Comparison of ENCODE assay signal across 9 cellular contexts in the genomic region with DNA sequence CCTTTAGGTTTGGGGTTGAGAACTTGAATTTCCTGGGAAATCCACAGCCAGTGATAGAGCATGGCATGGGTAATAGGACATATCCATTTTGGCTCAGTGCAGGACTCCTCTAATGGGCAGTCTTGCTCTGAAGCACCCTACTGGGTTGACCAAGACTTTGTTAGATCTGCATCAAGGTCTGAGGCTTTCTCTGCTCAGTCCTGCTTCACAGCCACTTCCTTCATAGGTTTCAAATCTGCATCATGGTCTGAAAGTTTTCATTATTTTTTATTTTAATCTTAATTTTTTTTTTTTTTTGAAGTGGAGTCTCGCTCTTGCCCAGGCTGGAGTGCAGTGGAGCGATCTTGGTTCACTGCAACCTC.
DNase-seq lines count a peak whose midpoint lies in the region; ATAC-seq lines count a peak whose summit lies in the region.
"Had no signal": no experiment of that assay in that cellular context is flagged by ENCODE, and none has a peak within 500 bp of the region (broad histone marks: within the 10 kb centered on the region; RNA-seq: fewer than 3 reads in every experiment).

No MANE protein-coding gene starts in this region.

- H3K27ac Mint-ChIP-seq in effector memory CD8-positive, alpha-beta T cell, result peak overlapping the region; percentile 65 to 93

- H3K9me3 Mint-ChIP-seq in effector memory CD8-positive, alpha-beta T cell, result no peaks in the 10 kb centered on the region

- no peaks in the 10 kb centered on the region for H3K27me3 Mint-ChIP-seq in effector memory CD8-positive, alpha-beta T cell

- peak; percentile 44 for ATAC-seq in GM18907 (IDR thresholded peaks at IDR 0.05; ENCODE audit: unreplicated experiment)
- peak; percentile 31 for ATAC-seq in GM21526 (IDR thresholded peaks at IDR 0.05; ENCODE audit: low FRiP score, unreplicated experiment)
- peak; percentile 53 for ATAC-seq in HG03175 (IDR thresholded peaks at IDR 0.05; ENCODE audit: unreplicated experiment)
- ATAC-seq in effector memory CD8-positive, alpha-beta T cell (replicated peaks), result no peak

- H3K4me1 Mint-ChIP-seq in effector memory CD8-positive, alpha-beta T cell (ENCODE audit: low read depth in 2 of 2), result peaks cover 35 to 57% of the 10 kb centered on the region in 2 donors

- peak overlapping the region; percentile 68 to 78 for H3K4me3 Mint-ChIP-seq in effector memory CD8-positive, alpha-beta T cell

- DNase-seq in effector memory CD8-positive, alpha-beta T cell, result no peak
- DNase-seq in pons (ENCODE audit: low spot score) (no peak), DMS153 treated with DMSO at 0.1 percent for 48 hours (lab: John Stamatoyannopoulos, UW; ENCODE audit: unreplicated experiment) (no peak)
- DNase-seq in effector CD8-positive, alpha-beta T cell (lab: John Stamatoyannopoulos, UW), result no peak
- DNase-seq: amygdala, NCI-H1105 treated with DMSO at 0.1 percent for 48 hours had no signal

- peaks cover 5% of the 10 kb centered on the region for H3K36me3 Mint-ChIP-seq in effector memory CD8-positive, alpha-beta T cell (ENCODE audit: insufficient read depth)
